In the genomic region with DNA sequence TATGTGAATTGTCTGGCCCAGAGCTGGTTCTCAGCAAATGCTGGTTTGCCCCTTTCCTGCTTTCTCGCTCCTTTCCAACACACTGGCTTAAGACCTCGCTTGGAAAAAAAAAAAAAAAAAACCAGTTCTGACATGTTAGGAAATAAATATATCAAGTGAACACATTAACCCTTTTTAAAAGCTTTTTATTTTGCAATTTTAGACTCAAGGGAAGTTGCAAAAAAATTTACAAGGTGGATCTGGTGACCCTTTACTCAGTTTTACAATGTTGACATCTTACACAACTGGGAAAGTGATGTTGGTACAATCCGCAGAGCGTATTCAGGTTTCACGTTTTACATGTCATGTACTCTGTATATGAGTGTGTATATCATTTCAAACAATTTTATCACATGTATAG, we compare ENCODE assay signal across 19 cellular contexts.
"Had no signal": no experiment of that assay in that cellular context is flagged by ENCODE, and none has a peak within 500 bp of the region (broad histone marks: within the 10 kb centered on the region; RNA-seq: fewer than 3 reads in every experiment).

No MANE protein-coding gene starts in this region.

- H3K36me3 ChIP-seq: esophagus muscularis mucosa, left ventricle myocardium inferior had no signal

- H3K4me2 ChIP-seq: hepatocyte, smooth muscle cell had no signal

- H3K4me1 ChIP-seq: left ventricle myocardium inferior had no signal

- DNase-seq: effector memory CD4-positive, alpha-beta T cell; foreskin keratinocyte; head of caudate nucleus; kidney; left cardiac atrium; left ventricle myocardium inferior; mesenchymal stem cell; naive B cell; nephron progenitor cell; posterior cingulate gyrus; stimulated activated CD4-positive, alpha-beta T cell treated with anti-CD3 and anti-CD28 coated beads, Interleukin-2, amount 100 ng/mL, for 48 hours; stimulated activated naive CD4-positive, alpha-beta T cell treated with Interleukin-2 at 50 U/mL for 16 hours; trophoblast cell had no signal

- H3K9me3 ChIP-seq: left ventricle myocardium inferior had no signal

- H3K27me3 ChIP-seq: esophagus muscularis mucosa, foreskin keratinocyte, hepatocyte had no signal

- H2AFZ ChIP-seq: hepatocyte had no signal

- H3K4me3 ChIP-seq: esophagus muscularis mucosa, hepatocyte, left ventricle myocardium inferior, lung, smooth muscle cell had no signal

- H3K79me2 ChIP-seq: hepatocyte had no signal

- H3K27ac ChIP-seq: epithelial cell of prostate, foreskin keratinocyte, hepatocyte, left ventricle myocardium inferior had no signal

- FAIRE-seq: endometrium, kidney had no signal

- ATAC-seq: foreskin keratinocyte, left cardiac atrium had no signal
